In genomic region chr9:98022447-98022846, GRCh38 we compare ENCODE assay signal across 22 cellular contexts. TPM values are rescaled to one million over a fixed set of nuclear protein-coding genes. Genes with fewer than 3 reads are reported as not detected.
DNase-seq lines count a peak whose midpoint lies in the region; ATAC-seq and TF ChIP-seq lines count a peak whose summit lies in the region.
"Had no signal": no experiment of that assay in that cellular context is flagged by ENCODE, and none has a peak within 500 bp of the region (broad histone marks: within the 10 kb centered on the region; RNA-seq: fewer than 3 reads in every experiment).

No MANE protein-coding gene starts in this region.

- H3K27ac Mint-ChIP-seq in activated CD8-positive, alpha-beta memory T cell treated with anti-CD3 and anti-CD28 coated beads, Interleukin-2, amount 10 ng/mL, durations not matched to agents 7 days and 5 days: peak overlapping the region; percentile 35
- H3K27ac Mint-ChIP-seq in stimulated activated effector memory CD8-positive, alpha-beta T cell treated with anti-CD3 and anti-CD28 coated beads, Interleukin-12 subunit alpha, Interleukin-12 subunit beta, amount 100 ng/mL, for 72 hours: peak overlapping the region; percentile 35
- H3K27ac Mint-ChIP-seq: activated CD4-positive, alpha-beta memory T cell treated with anti-CD3 and anti-CD28 coated beads, Interleukin-2, amount 10 ng/mL, durations not matched to agents 7 days and 5 days; activated T-helper 2 cell treated with anti-CD3 and anti-CD28 coated beads, Interferon-gamma antibody, Interleukin-2, Interleukin-4, amounts not matched to agents 10 μg/mL and 5 μg/mL and 100 μg/mL, durations not matched to agents 14 hours and 24 hours and 36 hours had no signal

- H3K9me3 Mint-ChIP-seq in activated CD8-positive, alpha-beta memory T cell treated with anti-CD3 and anti-CD28 coated beads, Interleukin-2, amount 10 ng/mL, durations not matched to agents 7 days and 5 days (ENCODE audit: low read depth): no peaks in the 10 kb centered on the region
- no peaks in the 10 kb centered on the region for H3K9me3 Mint-ChIP-seq in stimulated activated effector memory CD8-positive, alpha-beta T cell treated with anti-CD3 and anti-CD28 coated beads, Interleukin-12 subunit alpha, Interleukin-12 subunit beta, amount 100 ng/mL, for 72 hours
- H3K9me3 Mint-ChIP-seq: activated CD4-positive, alpha-beta memory T cell treated with anti-CD3 and anti-CD28 coated beads, Interleukin-2, amount 10 ng/mL, durations not matched to agents 7 days and 5 days; activated T-helper 2 cell treated with anti-CD3 and anti-CD28 coated beads, Interferon-gamma antibody, Interleukin-2, Interleukin-4, amounts not matched to agents 10 μg/mL and 5 μg/mL and 100 μg/mL, durations not matched to agents 14 hours and 24 hours and 36 hours; CD14-positive monocyte; H9 had no signal

- H3K4me3 Mint-ChIP-seq in activated CD8-positive, alpha-beta memory T cell treated with anti-CD3 and anti-CD28 coated beads, Interleukin-2, amount 10 ng/mL, durations not matched to agents 7 days and 5 days: no peak overlapping the region
- H3K4me3 Mint-ChIP-seq in stimulated activated effector memory CD8-positive, alpha-beta T cell treated with anti-CD3 and anti-CD28 coated beads, Interleukin-12 subunit alpha, Interleukin-12 subunit beta, amount 100 ng/mL, for 72 hours: no peak overlapping the region
- H3K4me3 Mint-ChIP-seq: activated CD4-positive, alpha-beta memory T cell treated with anti-CD3 and anti-CD28 coated beads, Interleukin-2, amount 10 ng/mL, durations not matched to agents 7 days and 5 days; CD14-positive monocyte; H9 had no signal

- no peak overlapping the region for H3K4me3 ChIP-seq in RWPE2 (ENCODE audit: severe bottlenecking)
- no peak overlapping the region for H3K4me3 ChIP-seq in fibroblast of pulmonary artery (replicated peaks; ENCODE audit: low read depth, low read length)
- H3K4me3 ChIP-seq: adrenal gland, colonic mucosa, upper lobe of left lung had no signal

- CTCF ChIA-PET in activated CD8-positive, alpha-beta memory T cell treated with anti-CD3 and anti-CD28 coated beads, Interleukin-2, amount 10 ng/mL, durations not matched to agents 7 days and 5 days (lab: Charles Lee): interaction anchor here (1.0 kb wide), 1 partner anchor 13 kb away, joined by 5 read pairs; no protein-coding TSS in a partner anchor

- no peak overlapping the region for H3K27ac ChIP-seq in RWPE2 (ENCODE audit: poor library complexity, severe bottlenecking)
- H3K27ac ChIP-seq: colonic mucosa, upper lobe of left lung, VCaP had no signal

- peaks cover 16% of the 10 kb centered on the region for H3K36me3 Mint-ChIP-seq in activated CD8-positive, alpha-beta memory T cell treated with anti-CD3 and anti-CD28 coated beads, Interleukin-2, amount 10 ng/mL, durations not matched to agents 7 days and 5 days
- H3K36me3 Mint-ChIP-seq in stimulated activated effector memory CD8-positive, alpha-beta T cell treated with anti-CD3 and anti-CD28 coated beads, Interleukin-12 subunit alpha, Interleukin-12 subunit beta, amount 100 ng/mL, for 72 hours: peaks cover 70% of the 10 kb centered on the region

- no peaks in the 10 kb centered on the region for H3K27me3 Mint-ChIP-seq in activated CD8-positive, alpha-beta memory T cell treated with anti-CD3 and anti-CD28 coated beads, Interleukin-2, amount 10 ng/mL, durations not matched to agents 7 days and 5 days
- H3K27me3 Mint-ChIP-seq: activated CD4-positive, alpha-beta memory T cell treated with anti-CD3 and anti-CD28 coated beads, Interleukin-2, amount 10 ng/mL, durations not matched to agents 7 days and 5 days had no signal

- H3K36me3 ChIP-seq in RWPE2 (ENCODE audit: low read depth): peaks cover 15% of the 10 kb centered on the region
- H3K36me3 ChIP-seq: colonic mucosa had no signal

- no peaks in the 10 kb centered on the region for H3K4me1 ChIP-seq in RWPE2 (ENCODE audit: insufficient read depth, poor library complexity, severe bottlenecking)
- H3K4me1 ChIP-seq: colonic mucosa had no signal

- H3K9me3 ChIP-seq in RWPE2 (ENCODE audit: severe bottlenecking): no peaks in the 10 kb centered on the region
- H3K9me3 ChIP-seq: adrenal gland, colonic mucosa, upper lobe of left lung had no signal

- TF ChIP-seq CTCF in RWPE2 (IDR thresholded peaks at IDR 0.05; ENCODE audit: poor library complexity, severe bottlenecking) (no peak), fibroblast of pulmonary artery (IDR thresholded peaks at IDR 0.05; ENCODE audit: low read length, missing control alignments) (no peak)

- no peaks in the 10 kb centered on the region for H3K4me1 Mint-ChIP-seq in activated CD8-positive, alpha-beta memory T cell treated with anti-CD3 and anti-CD28 coated beads, Interleukin-2, amount 10 ng/mL, durations not matched to agents 7 days and 5 days
- peaks cover 6% of the 10 kb centered on the region for H3K4me1 Mint-ChIP-seq in stimulated activated effector memory CD8-positive, alpha-beta T cell treated with anti-CD3 and anti-CD28 coated beads, Interleukin-12 subunit alpha, Interleukin-12 subunit beta, amount 100 ng/mL, for 72 hours
- H3K4me1 Mint-ChIP-seq: H9 had no signal

- no peaks in the 10 kb centered on the region for H3K27me3 ChIP-seq in RWPE2 (ENCODE audit: insufficient read depth, poor library complexity, severe bottlenecking)
- H3K27me3 ChIP-seq: adrenal gland, colonic mucosa, upper lobe of left lung had no signal

- DNase-seq in activated CD8-positive, alpha-beta memory T cell treated with anti-CD3 and anti-CD28 coated beads, Interleukin-2, amount 10 ng/mL, durations not matched to agents 7 days and 5 days: peak; percentile 18
- no peak for DNase-seq in activated CD8-positive, alpha-beta memory T cell treated with anti-CD3 and anti-CD28 coated beads, Interleukin-2, amount 50 U/mL, for 48 hours
- peak; percentile 23 for DNase-seq in RWPE2 (ENCODE audit: low spot score)
- peak; percentile 38 for DNase-seq in fibroblast of pulmonary artery (ENCODE audit: low read depth)
- DNase-seq in stimulated activated effector memory CD8-positive, alpha-beta T cell treated with anti-CD3 and anti-CD28 coated beads, Interleukin-12 subunit alpha, Interleukin-12 subunit beta, amount 100 ng/mL, for 72 hours (ENCODE audit: low spot score in 2 of 2): no peak
- no peak for DNase-seq in RPMI8226
- DNase-seq in NCI-H446 treated with DMSO at 0.1 percent for 48 hours (lab: John Stamatoyannopoulos, UW): no peak
- no peak for DNase-seq in NCI-H82 (lab: John Stamatoyannopoulos, UW)
- DNase-seq: 8988T; activated CD4-positive, alpha-beta memory T cell treated with anti-CD3 and anti-CD28 coated beads, Interleukin-2, amount 10 ng/mL, durations not matched to agents 7 days and 5 days; colonic mucosa; DMS153; H9; NCI-H146; NK-92 treated with Interleukin-12 subunit alpha and Interleukin-12 subunit beta, amount 100 ng/mL, for 24 hours; stimulated activated CD4-positive, alpha-beta T cell treated with anti-CD3 and anti-CD28 coated beads, Interleukin-15, amount 100 ng/mL, for 24 hours; stimulated activated naive CD4-positive, alpha-beta T cell treated with Interleukin-2 at 50 U/mL for 16 hours; upper lobe of left lung had no signal

- no peak for ATAC-seq in activated CD8-positive, alpha-beta memory T cell treated with anti-CD3 and anti-CD28 coated beads, Interleukin-2, amount 10 ng/mL, durations not matched to agents 7 days and 5 days
- ATAC-seq in RWPE2 (ENCODE audit: low read depth): no peak
- no peak for ATAC-seq in stimulated activated effector memory CD8-positive, alpha-beta T cell treated with anti-CD3 and anti-CD28 coated beads, Interleukin-12 subunit alpha, Interleukin-12 subunit beta, amount 100 ng/mL, for 72 hours

RNA-seq across cellular contexts. Expression of gene NANS, which starts 34.1 kb away (rescaled TPM):
- 10 to 100 TPM; 35.5 to 47.8 TPM for total RNA-seq in activated CD8-positive, alpha-beta memory T cell treated with anti-CD3 and anti-CD28 coated beads, Interleukin-2, amount 10 ng/mL, durations not matched to agents 7 days and 5 days

RNA-seq across cellular contexts. Expression of gene ANP32B, which starts 39.3 kb away (rescaled TPM):
- 100 to 1,000 TPM; 299 to 301 TPM for total RNA-seq in activated CD8-positive, alpha-beta memory T cell treated with anti-CD3 and anti-CD28 coated beads, Interleukin-2, amount 10 ng/mL, durations not matched to agents 7 days and 5 days

Comparison
In these comparisons a context has a peak if more than half of its experiments do, and no peak if none do; other contexts are left out.
1. DNase-seq: peak in activated CD8-positive, alpha-beta memory T cell treated with anti-CD3 and anti-CD28 coated beads, Interleukin-2, amount 10 ng/mL, durations not matched to agents 7 days and 5 days (single experiment), RWPE2 (single experiment) and fibroblast of pulmonary artery (single experiment); none in activated CD8-positive, alpha-beta memory T cell treated with anti-CD3 and anti-CD28 coated beads, Interleukin-2, amount 50 U/mL, for 48 hours (single experiment), stimulated activated effector memory CD8-positive, alpha-beta T cell treated with anti-CD3 and anti-CD28 coated beads, Interleukin-12 subunit alpha, Interleukin-12 subunit beta, amount 100 ng/mL, for 72 hours (0 of 2), RPMI8226 (single experiment), NCI-H446 treated with DMSO at 0.1 percent for 48 hours (single experiment) and NCI-H82 (single experiment).